21 cellular contexts compared by ENCODE assay signal in the genomic region with DNA sequence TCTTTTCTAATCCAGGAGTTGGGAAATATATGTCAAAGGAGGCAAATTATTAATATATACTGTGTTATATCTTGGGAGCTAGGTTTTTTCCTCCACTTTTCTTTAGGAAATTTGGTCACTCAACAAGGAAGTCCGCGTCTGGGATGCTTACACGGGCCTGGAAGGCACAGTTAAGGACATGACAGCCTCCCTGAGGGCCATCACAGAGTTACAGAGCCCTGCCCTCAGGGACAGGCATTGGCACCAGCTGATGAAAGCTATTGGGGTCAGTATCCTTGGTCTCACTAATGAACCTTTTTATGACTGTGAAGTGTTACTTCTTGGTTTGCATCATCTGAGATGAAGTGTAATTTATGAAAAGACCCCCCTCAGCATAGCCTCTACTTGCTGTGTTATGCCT.
A peak's percentile ranks its signal among the peaks of the same experiment; 100 is the strongest.
DNase-seq lines count a peak whose midpoint lies in the region; ATAC-seq and TF ChIP-seq lines count a peak whose summit lies in the region.
"Had no signal": no experiment of that assay in that cellular context is flagged by ENCODE, and none has a peak within 500 bp of the region (broad histone marks: within the 10 kb centered on the region; RNA-seq: fewer than 3 reads in every experiment).

No MANE protein-coding gene starts in this region.

- POLR2A ChIA-PET in RWPE1 (lab: Yijun Ruan, JAX; ENCODE audit: low non-redundant PET), result no interaction called here

- 74% methylated on average over 3 of the region's 3 CpGs for WGBS in hepatocyte (ENCODE audit: low lambda C conversion rate, missing lambda C conversion rate)

- peak; percentile 53 for DNase-seq in ELF-1 (ENCODE audit: low read depth, low spot score)
- no peak for DNase-seq in RWPE1 (ENCODE audit: low spot score)
- peak; percentile 9 for DNase-seq in hepatocyte (ENCODE audit: low spot score)
- no peak for DNase-seq in progenitor cell of endocrine pancreas (ENCODE audit: low spot score, unreplicated experiment)
- DNase-seq in dermis blood vessel endothelial cell, result no peak
- DNase-seq in NCI-H446 (lab: John Stamatoyannopoulos, UW), result no peak
- DNase-seq: activated CD8-positive, alpha-beta T cell treated with anti-CD3 and anti-CD28 coated beads for 36 hours; activated naive CD4-positive, alpha-beta T cell treated with anti-CD3 and anti-CD28 coated beads, Interleukin-2, amount 10 ng/mL, durations not matched to agents 7 days and 5 days; activated T-cell treated with anti-CD3 and anti-CD28 coated beads, Interleukin-2, amount 50 U/mL, for 4 hours; COR-L47; Karpas-422; NCI-H1048; NCI-H2029 treated with DMSO at 0.1 percent for 48 hours; NCI-H524; SIG-M5; stimulated activated CD4-positive, alpha-beta T cell treated with anti-CD3 and anti-CD28 coated beads, Interleukin-12 subunit alpha, Interleukin-12 subunit beta, amount 100 ng/mL, for 4 hours; stimulated activated CD8-positive, alpha-beta memory T cell treated with anti-CD3 and anti-CD28 coated beads, Interleukin-4, amount 100 ng/mL, for 48 hours; T-helper 17 cell had no signal

- peaks cover 7% of the 10 kb centered on the region for H3K4me1 Mint-ChIP-seq in progenitor cell of endocrine pancreas (ENCODE audit: low read depth)
- H3K4me1 Mint-ChIP-seq: activated naive CD4-positive, alpha-beta T cell treated with anti-CD3 and anti-CD28 coated beads, Interleukin-2, amount 10 ng/mL, durations not matched to agents 7 days and 5 days; T-helper 17 cell; WTC11 had no signal

- H3K27me3 Mint-ChIP-seq in progenitor cell of endocrine pancreas, result no peaks in the 10 kb centered on the region
- H3K27me3 Mint-ChIP-seq: activated CD8-positive, alpha-beta T cell treated with anti-CD3 and anti-CD28 coated beads for 36 hours; activated naive CD4-positive, alpha-beta T cell treated with anti-CD3 and anti-CD28 coated beads, Interleukin-2, amount 10 ng/mL, durations not matched to agents 7 days and 5 days had no signal

- no peaks in the 10 kb centered on the region for H4K20me1 ChIP-seq in hepatocyte (ENCODE audit: insufficient read depth, poor library complexity, severe bottlenecking)

- no peaks in the 10 kb centered on the region for H3K79me2 ChIP-seq in hepatocyte

- no peaks in the 10 kb centered on the region for H3K9me2 ChIP-seq in hepatocyte (replicated peaks; ENCODE audit: insufficient read depth)

- no peak for ATAC-seq in GM21786 (IDR thresholded peaks at IDR 0.05; ENCODE audit: unreplicated experiment)
- ATAC-seq: activated CD8-positive, alpha-beta T cell treated with anti-CD3 and anti-CD28 coated beads for 36 hours; activated T-cell treated with anti-CD3 and anti-CD28 coated beads, Interleukin-2, amount 50 U/mL, for 4 hours; T-helper 17 cell; WTC11 had no signal

- peak overlapping the region; percentile 59 for H3K4me2 ChIP-seq in hepatocyte

- no peaks in the 10 kb centered on the region for H3K27me3 ChIP-seq in hepatocyte

- no peaks in the 10 kb centered on the region for H3K36me3 ChIP-seq in hepatocyte (replicated peaks; ENCODE audit: insufficient read depth, low read depth)

- H3K27ac ChIP-seq in RWPE1 (peak overlapping the region; percentile 66), hepatocyte (peak overlapping the region; percentile 93)

- H3K9me3 ChIP-seq in hepatocyte (ENCODE audit: low read depth), result no peaks in the 10 kb centered on the region
- H3K9me3 ChIP-seq: mucosa of descending colon had no signal

- CTCF ChIA-PET in RWPE1 (lab: Yijun Ruan, JAX), result interaction anchor here (0.6 kb wide), 1 partner anchor 27 kb away, joined by 3 read pairs; no protein-coding TSS in a partner anchor

- H3K4me3 ChIP-seq in hepatocyte, result no peak overlapping the region
- H3K4me3 ChIP-seq: mucosa of descending colon had no signal

- H3K4me1 ChIP-seq in hepatocyte (ENCODE audit: insufficient read depth), result peaks cover 20% of the 10 kb centered on the region

- TF ChIP-seq CTCF in RWPE1 (conservative IDR thresholded peaks at IDR 0.05; ENCODE audit: low read depth) (no peak), hepatocyte (IDR thresholded peaks at IDR 0.05; ENCODE audit: poor library complexity) (no peak), progenitor cell of endocrine pancreas (IDR thresholded peaks at IDR 0.05; ENCODE audit: unreplicated experiment) (no peak)

- H2AFZ ChIP-seq in hepatocyte, result no peak overlapping the region

- peak overlapping the region; percentile 86 for H3K27ac Mint-ChIP-seq in progenitor cell of endocrine pancreas
- H3K27ac Mint-ChIP-seq: activated CD8-positive, alpha-beta T cell treated with anti-CD3 and anti-CD28 coated beads for 36 hours; activated naive CD4-positive, alpha-beta T cell treated with anti-CD3 and anti-CD28 coated beads, Interleukin-2, amount 10 ng/mL, durations not matched to agents 7 days and 5 days; T-helper 17 cell; WTC11 had no signal

- no peaks in the 10 kb centered on the region for H3K9me3 Mint-ChIP-seq in progenitor cell of endocrine pancreas (ENCODE audit: low read depth)
- H3K9me3 Mint-ChIP-seq: activated CD8-positive, alpha-beta T cell treated with anti-CD3 and anti-CD28 coated beads for 36 hours; activated T-cell treated with anti-CD3 and anti-CD28 coated beads, Interleukin-2, amount 50 U/mL, for 4 hours had no signal

- no peak overlapping the region for H3K4me3 Mint-ChIP-seq in progenitor cell of endocrine pancreas (ENCODE audit: low read depth)
- H3K4me3 Mint-ChIP-seq: activated CD8-positive, alpha-beta T cell treated with anti-CD3 and anti-CD28 coated beads for 36 hours; activated naive CD4-positive, alpha-beta T cell treated with anti-CD3 and anti-CD28 coated beads, Interleukin-2, amount 10 ng/mL, durations not matched to agents 7 days and 5 days; activated T-cell treated with anti-CD3 and anti-CD28 coated beads, Interleukin-2, amount 50 U/mL, for 4 hours; T-helper 17 cell; WTC11 had no signal

- H3K36me3 Mint-ChIP-seq in progenitor cell of endocrine pancreas (ENCODE audit: insufficient read depth), result no peaks in the 10 kb centered on the region
- H3K36me3 Mint-ChIP-seq: activated naive CD4-positive, alpha-beta T cell treated with anti-CD3 and anti-CD28 coated beads, Interleukin-2, amount 10 ng/mL, durations not matched to agents 7 days and 5 days had no signal

Comparison
In these comparisons a context has a peak if more than half of its experiments do, and no peak if none do; other contexts are left out.
1. DNase-seq: peak in ELF-1 (single experiment) and hepatocyte (single experiment); none in RWPE1 (single experiment), progenitor cell of endocrine pancreas (single experiment), dermis blood vessel endothelial cell (single experiment) and NCI-H446 (0 of 2).